Comparison of ENCODE assay signal across 8 cellular contexts in the genomic region with DNA sequence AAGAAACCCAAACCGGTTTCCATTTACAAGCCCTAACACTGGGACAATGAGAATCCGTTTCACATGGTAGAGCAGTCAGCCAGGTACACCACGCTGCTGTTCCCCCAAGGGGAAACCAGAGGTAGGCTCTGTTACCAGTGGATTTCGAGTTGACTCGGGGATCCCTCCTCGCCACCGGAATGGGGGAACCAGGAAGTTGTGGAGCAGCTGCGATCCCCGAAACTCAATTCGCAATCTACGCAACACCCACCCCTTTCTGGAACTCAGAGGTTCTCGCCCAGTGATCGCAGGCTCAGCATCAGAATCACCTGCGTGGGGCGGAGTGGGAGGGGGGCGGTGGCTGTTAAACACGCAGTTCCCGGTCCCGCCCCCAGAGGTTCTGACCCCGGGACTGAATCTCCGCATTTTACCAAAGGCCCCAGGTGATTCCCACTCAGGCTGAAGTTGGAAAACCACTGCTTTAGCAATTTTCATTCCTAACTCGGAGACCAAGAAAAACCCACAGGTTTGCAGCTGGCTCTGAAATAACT. TPM values are rescaled to one million over a fixed set of nuclear protein-coding genes. Genes with fewer than 3 reads are reported as not detected.
A peak's percentile ranks its signal among the peaks of the same experiment; 100 is the strongest.
DNase-seq lines count a peak whose midpoint lies in the region; ATAC-seq, FAIRE-seq and TF ChIP-seq lines count a peak whose summit lies in the region.
"Not testable (repeated sequence)": the region's sequence is repeated elsewhere in the genome, so short reads cannot be mapped to it uniquely, and the experiment has no call there.

No MANE protein-coding gene starts in this region.

- not testable (repeated sequence) for H3K27me3 ChIP-seq in astrocyte (ENCODE audit: insufficient read depth, low read length); naive thymus-derived CD4-positive, alpha-beta T cell (ENCODE audit: control insufficient read depth in 2 of 2, insufficient read depth in 2 of 2, low read length in 2 of 2)

- peaks cover 35% of the 10 kb centered on the region for H3K79me2 ChIP-seq in astrocyte (ENCODE audit: insufficient read depth, low read length)

- H3K4me1 ChIP-seq in astrocyte (ENCODE audit: insufficient read depth, low read length); naive thymus-derived CD4-positive, alpha-beta T cell (ENCODE audit: control insufficient read depth in 2 of 2, insufficient read depth in 2 of 2, low read length in 2 of 2): not testable (repeated sequence)

- H3K36me3 ChIP-seq in astrocyte (ENCODE audit: insufficient read depth, low read length); naive thymus-derived CD4-positive, alpha-beta T cell (ENCODE audit: control insufficient read depth in 2 of 3, insufficient read depth in 3 of 3, low read length in 3 of 3): not testable (repeated sequence)

- not testable (repeated sequence) for TF ChIP-seq CTCF in astrocyte (IDR thresholded peaks at IDR 0.05; ENCODE audit: insufficient read depth, low read depth, low read length); glutamatergic neuron (IDR thresholded peaks at IDR 0.05; ENCODE audit: partially characterized antibody, unreplicated experiment)

- H3K27ac ChIP-seq in astrocyte (ENCODE audit: low read depth, low read length), result not testable (repeated sequence)
- peak overlapping the region; percentile 85 for H3K27ac ChIP-seq in naive thymus-derived CD4-positive, alpha-beta T cell (ENCODE audit: low read depth, low read length)

- peak overlapping the region; percentile 2 for H2AFZ ChIP-seq in astrocyte (ENCODE audit: low read depth, low read length)

- not testable (repeated sequence) for H3K9me3 ChIP-seq in astrocyte (ENCODE audit: insufficient read depth, low read depth, low read length); naive thymus-derived CD4-positive, alpha-beta T cell (ENCODE audit: control insufficient read depth in 2 of 3, low read length in 3 of 3)

- DNase-seq in AG20443 (ENCODE audit: low spot score), result peak; percentile 15
- peak; percentile 7 for DNase-seq in M059J (ENCODE audit: low read depth)
- peak; percentile 0 for DNase-seq in astrocyte (ENCODE audit: low read depth)
- peak; percentile 36 for DNase-seq in glutamatergic neuron
- peak; percentile 47 to 82 (median 73) for DNase-seq in naive thymus-derived CD4-positive, alpha-beta T cell
- DNase-seq in stimulated activated CD4-positive, alpha-beta T cell treated with anti-CD3 and anti-CD28 coated beads, TNF-alpha, amount 100 ng/mL, for 1 hour (ENCODE audit: low read depth in 3 of 3, low spot score in 1 of 3), result peak; percentile 4 to 56 (median 44)

- peak overlapping the region; percentile 58 for H3K4me3 ChIP-seq in astrocyte (ENCODE audit: insufficient read depth, low read depth, low read length)
- H3K4me3 ChIP-seq in naive thymus-derived CD4-positive, alpha-beta T cell (ENCODE audit: low read length), result peak overlapping the region; percentile 68

- peaks cover 11% of the 10 kb centered on the region for H3K4me1 Mint-ChIP-seq in astrocyte (ENCODE audit: low read depth, unreplicated experiment)
- H3K4me1 Mint-ChIP-seq in glutamatergic neuron (ENCODE audit: low read depth, unreplicated experiment), result not testable (repeated sequence)
- peaks cover 0 to 21% (median 12%) of the 10 kb centered on the region in 7 donors for H3K4me1 Mint-ChIP-seq in naive thymus-derived CD4-positive, alpha-beta T cell

- POLR2A ChIA-PET in naive thymus-derived CD4-positive, alpha-beta T cell (lab: Charles Lee), result not testable (repeated sequence)

- H3K4me2 ChIP-seq in astrocyte (ENCODE audit: low read length), result peak overlapping the region; percentile 83

- FAIRE-seq in astrocyte (lab: Jason Lieb, UNC), result not testable (repeated sequence)

- H3K36me3 Mint-ChIP-seq in astrocyte (ENCODE audit: low read depth, unreplicated experiment); glutamatergic neuron (ENCODE audit: unreplicated experiment); naive thymus-derived CD4-positive, alpha-beta T cell: not testable (repeated sequence)

- intact Hi-C loops in naive thymus-derived CD4-positive, alpha-beta T cell (cut with micrococcal nuclease), result loop anchor here in 1 of 2 donors (2.0 to 5.0 kb wide), 3 partner anchors 38 to 308 kb away; a partner anchor contains a TSS

- not testable (repeated sequence) for H3K9me3 Mint-ChIP-seq in astrocyte (ENCODE audit: unreplicated experiment); glutamatergic neuron (ENCODE audit: unreplicated experiment); naive thymus-derived CD4-positive, alpha-beta T cell

- CTCF ChIA-PET in naive thymus-derived CD4-positive, alpha-beta T cell (lab: Charles Lee), result not testable (repeated sequence)

- H3K9ac ChIP-seq in astrocyte (ENCODE audit: low read length), result peak overlapping the region; percentile 80

- H3K27me3 Mint-ChIP-seq in astrocyte (ENCODE audit: low read depth, unreplicated experiment); glutamatergic neuron (ENCODE audit: unreplicated experiment); naive thymus-derived CD4-positive, alpha-beta T cell: not testable (repeated sequence)

- H3K27ac Mint-ChIP-seq in astrocyte (ENCODE audit: unreplicated experiment) (peak overlapping the region; percentile 62), glutamatergic neuron (ENCODE audit: unreplicated experiment) (peak overlapping the region; percentile 12)
- peak overlapping the region in 8 of 9 donors; percentile 43 to 95 (median 92) for H3K27ac Mint-ChIP-seq in naive thymus-derived CD4-positive, alpha-beta T cell

- ATAC-seq in GM21423 (IDR thresholded peaks at IDR 0.05; ENCODE audit: unreplicated experiment), result peak; percentile 10
- peak; percentile 29 to 34 for ATAC-seq in activated CD4-positive, CD25-positive, alpha-beta regulatory T cell treated with anti-CD3 and anti-CD28 coated beads, Interleukin-2, amount 50 U/mL, for 24 hours
- ATAC-seq in naive thymus-derived CD4-positive, alpha-beta T cell, result peak; percentile 70

- H3K4me3 Mint-ChIP-seq in astrocyte (ENCODE audit: unreplicated experiment) (peak overlapping the region; percentile 88), glutamatergic neuron (ENCODE audit: unreplicated experiment) (peak overlapping the region; percentile 79)
- H3K4me3 Mint-ChIP-seq in naive thymus-derived CD4-positive, alpha-beta T cell, result peak overlapping the region; percentile 78 to 95 (median 86)

- H4K20me1 ChIP-seq in astrocyte (ENCODE audit: insufficient read depth, low read length), result peaks cover 34% of the 10 kb centered on the region

RNA-seq across cellular contexts. Expression of a gene that starts 49.2 kb away (rescaled TPM):
- 8.4 and 15.9 TPM in 2 replicates for total RNA-seq in M059J (2014; rRNA removed; shearing (Covaris generic))
- total RNA-seq in astrocyte (22.0 and 22.7 TPM in 2 replicates), glutamatergic neuron (ENCODE audit: unreplicated experiment) (19.1 TPM)
- total RNA-seq in naive thymus-derived CD4-positive, alpha-beta T cell, result 10 to 100 TPM; 35.0 to 42.8 (median 37.9) TPM
- 10 to 100 TPM in 1 of 2 donors, 1 to 10 TPM in 1; 6.0 to 12.7 TPM for polyA plus RNA-seq in naive thymus-derived CD4-positive, alpha-beta T cell

Comparison
In these comparisons a context has a peak if more than half of its experiments do, and no peak if none do; other contexts are left out.
1. DNase-seq: peak in every context shown above with its lines; median percentile 73 in naive thymus-derived CD4-positive, alpha-beta T cell; 44 in stimulated activated CD4-positive, alpha-beta T cell treated with anti-CD3 and anti-CD28 coated beads, TNF-alpha, amount 100 ng/mL, for 1 hour; 36 in glutamatergic neuron; 15 in AG20443; 7 in M059J; 0 in astrocyte.
2. ATAC-seq: peak in every context shown above with its lines; median percentile 70 in naive thymus-derived CD4-positive, alpha-beta T cell; 32 in activated CD4-positive, CD25-positive, alpha-beta regulatory T cell treated with anti-CD3 and anti-CD28 coated beads, Interleukin-2, amount 50 U/mL, for 24 hours; 10 in GM21423.
3. H3K27ac Mint-ChIP-seq: peak in every context shown above with its lines; median percentile 92 in naive thymus-derived CD4-positive, alpha-beta T cell; 62 in astrocyte; 12 in glutamatergic neuron.